Comparison of ENCODE assay signal across 9 cellular contexts in the genomic region with DNA sequence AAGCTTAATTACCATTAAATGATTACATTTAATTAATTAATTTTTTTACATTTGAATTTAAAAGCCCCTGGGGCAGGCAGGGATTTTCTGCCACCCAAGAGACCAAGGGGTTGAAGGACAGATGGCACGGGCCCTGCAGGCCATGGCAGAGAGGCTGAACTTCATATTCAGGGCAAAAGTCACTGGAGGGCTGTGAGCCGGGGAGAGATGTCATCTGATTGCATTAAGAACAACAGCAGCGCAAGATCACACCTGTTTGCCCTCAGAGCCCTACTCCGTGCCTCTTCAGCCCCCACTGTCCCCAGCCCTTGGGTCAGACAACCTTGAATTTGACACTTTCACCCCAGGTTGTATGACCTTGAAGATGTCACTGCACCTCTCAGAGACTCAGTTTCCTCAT. TPM values are rescaled to one million over a fixed set of nuclear protein-coding genes. Genes with fewer than 3 reads are reported as not detected.
DNase-seq lines count a peak whose midpoint lies in the region; ATAC-seq and TF ChIP-seq lines count a peak whose summit lies in the region.
"Not testable (repeated sequence)": the region's sequence is repeated elsewhere in the genome, so short reads cannot be mapped to it uniquely, and the experiment has no call there.
"Had no signal": no experiment of that assay in that cellular context is flagged by ENCODE, and none has a peak within 500 bp of the region (broad histone marks: within the 10 kb centered on the region; RNA-seq: fewer than 3 reads in every experiment).

No MANE protein-coding gene starts in this region.

- peak overlapping the region; percentile 83 for H3K4me2 ChIP-seq in BLaER1
- H3K4me2 ChIP-seq in Karpas-422 (ENCODE audit: low read depth, low read length, poor library complexity, severe bottlenecking), result peak overlapping the region; percentile 49

- not testable (repeated sequence) for H3K9me3 ChIP-seq in BLaER1; Karpas-422 (ENCODE audit: low read length); right lobe of liver; tibial artery

- not testable (repeated sequence) for H3K79me2 ChIP-seq in Karpas-422 (ENCODE audit: low read length)

- WGBS in right lobe of liver (ENCODE audit: insufficient coverage, low coverage, low lambda C conversion rate, missing lambda C conversion rate), result 30% methylated on average over 4 of the region's 4 CpGs

- not testable (repeated sequence) for H3K36me3 ChIP-seq in BLaER1; Karpas-422 (ENCODE audit: insufficient read depth, low read length); right lobe of liver; tibial artery

- H3K4me1 Mint-ChIP-seq in activated T-cell treated with anti-CD3 and anti-CD28 coated beads, Interleukin-2, amount 50 U/mL, for 24 hours (ENCODE audit: low read depth), result not testable (repeated sequence)

- not testable (repeated sequence) for H3K27ac Mint-ChIP-seq in activated T-cell treated with anti-CD3 and anti-CD28 coated beads, Interleukin-2, amount 50 U/mL, for 24 hours

- not testable (repeated sequence) for H3K4me3 Mint-ChIP-seq in activated T-cell treated with anti-CD3 and anti-CD28 coated beads, Interleukin-2, amount 50 U/mL, for 24 hours

- H3K4me3 ChIP-seq in BLaER1; Karpas-422 (ENCODE audit: low read length); right lobe of liver; tibial artery: not testable (repeated sequence)

- H3K36me3 Mint-ChIP-seq in activated T-cell treated with anti-CD3 and anti-CD28 coated beads, Interleukin-2, amount 50 U/mL, for 24 hours (ENCODE audit: low read depth), result not testable (repeated sequence)

- peak; percentile 18 to 52 (median 30) for ATAC-seq in right lobe of liver
- ATAC-seq in sciatic nerve, result not testable (repeated sequence)

- H3K9me3 Mint-ChIP-seq in activated T-cell treated with anti-CD3 and anti-CD28 coated beads, Interleukin-2, amount 50 U/mL, for 24 hours, result not testable (repeated sequence)

- H3K9me2 ChIP-seq in Karpas-422 (replicated peaks; ENCODE audit: insufficient read depth, low read length), result not testable (repeated sequence)

- H2AFZ ChIP-seq in Karpas-422 (ENCODE audit: low read length), result not testable (repeated sequence)

- H3K9ac ChIP-seq in BLaER1, result not testable (repeated sequence)
- H3K9ac ChIP-seq in Karpas-422 (ENCODE audit: low read length), result peak overlapping the region; percentile 67; the same call in 1 of the 2 replicates

- not testable (repeated sequence) for H3K27ac ChIP-seq in BLaER1, tibial artery
- H3K27ac ChIP-seq in Karpas-422 (ENCODE audit: low read length), result peak overlapping the region; percentile 99
- H3K27ac ChIP-seq in right lobe of liver, result peak overlapping the region in 1 of 3 donors; percentile 29

- H3K27me3 ChIP-seq in BLaER1, result peaks cover 15% of the 10 kb centered on the region; the same call in 1 of the 2 replicates
- H3K27me3 ChIP-seq in Karpas-422 (ENCODE audit: low read length); right lobe of liver; tibial artery: not testable (repeated sequence)

- TF ChIP-seq POLR2A in right lobe of liver (IDR thresholded peaks at IDR 0.05), result not testable (repeated sequence)

- not testable (repeated sequence) for H3K27me3 Mint-ChIP-seq in activated T-cell treated with anti-CD3 and anti-CD28 coated beads, Interleukin-2, amount 50 U/mL, for 24 hours

- DNase-seq in Karpas-422 (peak; percentile 95), islet precursor cell (peak; percentile 41), right lobe of liver (peak in 2 of 3 donors; percentile 77 to 83), sciatic nerve (ENCODE audit: low spot score) (peak; percentile 49), tibial artery (peak; percentile 17 to 64)
- peak; percentile 23 for DNase-seq in activated T-cell treated with anti-CD3 and anti-CD28 coated beads, Interleukin-2, amount 50 U/mL, for 24 hours

- TF ChIP-seq CTCF in right lobe of liver (IDR thresholded peaks at IDR 0.05); tibial artery (IDR thresholded peaks at IDR 0.05): not testable (repeated sequence)

- not testable (repeated sequence) for H4K20me1 ChIP-seq in BLaER1; Karpas-422 (ENCODE audit: insufficient read depth, low read depth, low read length)

- intact Hi-C loops in right lobe of liver (cut with DNase I); sciatic nerve (cut with DNase I): not testable (repeated sequence)
- intact Hi-C loops in tibial artery (cut with DNase I; ENCODE audit: low total_unique reads), result loop anchor here (1.0 kb wide), 1 partner anchor 40 kb away; no protein-coding TSS in a partner anchor

- H3K4me1 ChIP-seq in BLaER1 (peaks cover 80% of the 10 kb centered on the region), Karpas-422 (ENCODE audit: low read length) (peaks cover 86% of the 10 kb centered on the region), tibial artery (peaks cover 0 to 10% (median 5%) of the 10 kb centered on the region in 4 donors)
- H3K4me1 ChIP-seq in right lobe of liver, result not testable (repeated sequence)

RNA-seq across cellular contexts. Expression of a gene that starts 35.9 kb away (rescaled TPM):
- total RNA-seq in Karpas-422 (2014; rRNA removed; shearing (Covaris generic); ENCODE audit: low replicate concordance), result 49.4 and 66.7 TPM in 2 replicates
- total RNA-seq in right lobe of liver (10 to 100 TPM; 22.6 to 80.7 (median 60.7) TPM), sciatic nerve (42.2 TPM)

RNA-seq across cellular contexts. Expression of a gene that starts 55.7 kb away (rescaled TPM):
- 0.22 and 1.1 TPM in 2 replicates for total RNA-seq in Karpas-422 (2014; rRNA removed; shearing (Covaris generic); ENCODE audit: low replicate concordance)
- 1 to 10 TPM in 1 of 6 experiments, under 1 TPM in 5; 0.07 to 2.2 (median 0.23) TPM for total RNA-seq in right lobe of liver
- total RNA-seq in sciatic nerve, result 1.0 TPM
- total RNA-seq: CD8-positive, alpha-beta memory T cell; HFFc6 had no signal

Comparison
In these comparisons a context has a peak if more than half of its experiments do, and no peak if none do; other contexts are left out.
1. DNase-seq: peak in every context shown above with its lines; median percentile 95 in Karpas-422; 80 in right lobe of liver; 49 in sciatic nerve; 41 in islet precursor cell; 40 in tibial artery; 23 in activated T-cell treated with anti-CD3 and anti-CD28 coated beads, Interleukin-2, amount 50 U/mL, for 24 hours.